8 cellular contexts compared by ENCODE assay signal in genomic region chr5:135386886-135387628, GRCh38. TPM values are rescaled to one million over a fixed set of nuclear protein-coding genes. Genes with fewer than 3 reads are reported as not detected.
A peak's percentile ranks its signal among the peaks of the same experiment; 100 is the strongest.
DNase-seq lines count a peak whose midpoint lies in the region; ATAC-seq and TF ChIP-seq lines count a peak whose summit lies in the region.

No MANE protein-coding gene starts in this region.

- peaks cover 76% of the 10 kb centered on the region for H3K4me1 ChIP-seq in mammary epithelial cell (ENCODE audit: insufficient read depth, low read length)
- H3K4me1 ChIP-seq in lung (ENCODE audit: control insufficient read depth in 2 of 2, insufficient read depth in 2 of 2, low read length in 2 of 2) = peaks cover 37 to 56% of the 10 kb centered on the region in 2 donors

- CTCF ChIA-PET in AG04449 (lab: Yijun Ruan, JAX) (no interaction called here), mammary epithelial cell (lab: Charles Lee; ENCODE audit: low non-redundant PET) (no interaction called here)

- H4K20me1 ChIP-seq in mammary epithelial cell (ENCODE audit: insufficient read depth, low read length) = no peaks in the 10 kb centered on the region

- WGBS in mammary epithelial cell (ENCODE audit: low coverage, missing lambda C conversion rate) = 67% methylated on average over 8 of the region's 8 CpGs
- WGBS in lung, 2 donors = 38 to 54% methylated on average over 8 of the region's 8 CpGs

- no peak for TF ChIP-seq CTCF in AG04449 (IDR thresholded peaks at IDR 0.05; ENCODE audit: insufficient read depth, low read length, missing control alignments)
- no peak for TF ChIP-seq CTCF in mammary epithelial cell (conservative IDR thresholded peaks at IDR 0.05 in 1 of 2, IDR thresholded peaks at IDR 0.05 in 1 of 2; ENCODE audit: extremely low read depth in 1 of 2, insufficient read depth in 1 of 2, low read depth in 1 of 2, low read length in 2 of 2)
- TF ChIP-seq CTCF in lung (IDR thresholded peaks at IDR 0.05; ENCODE audit: control extremely low read depth, extremely low read depth) = no peak
- TF ChIP-seq CTCF in GM13977 (IDR thresholded peaks at IDR 0.05; ENCODE audit: extremely low read depth, insufficient read depth, missing control alignments) = no peak
- no peak for TF ChIP-seq CTCF in nephron progenitor cell (IDR thresholded peaks at IDR 0.05)

- H3K9me3 ChIP-seq in mammary epithelial cell (replicated peaks; ENCODE audit: insufficient read depth, low read length) (no peaks in the 10 kb centered on the region), lung (ENCODE audit: control insufficient read depth in 2 of 2, insufficient read depth in 1 of 2, low read length in 1 of 2) (no peaks in the 10 kb centered on the region)

- in situ Hi-C loops in mammary epithelial cell (cut with MboI; ENCODE audit: low sequenced_read_pairs in 2 of 2) (no loop called here), GM13977 (cut with MboI; ENCODE audit: low pct_unique_long_range_greater_than_20kb, low sequenced_read_pairs, unreplicated experiment) (no loop called here)

- H3K36me3 Mint-ChIP-seq in nephron progenitor cell (ENCODE audit: low read depth) = peaks cover 71% of the 10 kb centered on the region

- dilution Hi-C loops in mammary epithelial cell (cut with HindIII; ENCODE audit: low sequenced_read_pairs) = no loop called here

- peak overlapping the region; percentile 59 for H3K4me2 ChIP-seq in mammary epithelial cell (ENCODE audit: insufficient read depth, low read depth, low read length)

- no peak overlapping the region for H3K4me3 ChIP-seq in AG04449 (ENCODE audit: low read depth, low read length)
- no peak overlapping the region for H3K4me3 ChIP-seq in mammary epithelial cell (replicated peaks in 1 of 3; ENCODE audit: insufficient read depth in 1 of 3, low read depth in 2 of 3, low read length in 3 of 3)
- H3K4me3 ChIP-seq in lung = no peak overlapping the region

- H3K4me1 Mint-ChIP-seq in nephron progenitor cell = peaks cover 10% of the 10 kb centered on the region

- POLR2A ChIA-PET in AG04449 (lab: Yijun Ruan, JAX) = interaction anchor here (1.1 kb wide), 1 partner anchor 354 kb away, joined by 3 read pairs; no protein-coding TSS in a partner anchor

- intact Hi-C loops in mammary epithelial cell (cut with micrococcal nuclease) = no loop called here

- peak overlapping the region; percentile 38 for H3K9ac ChIP-seq in mammary epithelial cell (ENCODE audit: insufficient read depth, low read length)

- H3K27ac ChIP-seq in mammary epithelial cell (ENCODE audit: insufficient read depth, low read depth, low read length) (peak overlapping the region; percentile 92), lung (ENCODE audit: low read depth in 1 of 2, low read length in 1 of 2) (peak overlapping the region; percentile 76 to 92)

- H2AFZ ChIP-seq in mammary epithelial cell (ENCODE audit: low read depth, low read length) = no peak overlapping the region

- H3K27ac Mint-ChIP-seq in nephron progenitor cell = no peak overlapping the region

- DNase-seq in AG04449 (ENCODE audit: low read depth, low spot score) (peak; percentile 73), Kasumi-1 (lab: John Stamatoyannopoulos, UW) (peak; percentile 91), mammary epithelial cell (peak; percentile 91), lung (ENCODE audit: low spot score) (peak; percentile 55), GM13977 (ENCODE audit: low spot score) (no peak), NCI-H345 (lab: John Stamatoyannopoulos, UW) (no peak), NCI-H146 (lab: John Stamatoyannopoulos, UW) (no peak), nephron progenitor cell (no peak)

- H3K36me3 ChIP-seq in mammary epithelial cell (ENCODE audit: insufficient read depth, low read length) (peaks cover 32% of the 10 kb centered on the region), lung (ENCODE audit: control insufficient read depth in 2 of 2, insufficient read depth in 2 of 2, low read length in 2 of 2) (peaks cover 3 to 40% of the 10 kb centered on the region in 2 donors)

- H3K27me3 ChIP-seq in mammary epithelial cell (ENCODE audit: insufficient read depth, low read length) (no peaks in the 10 kb centered on the region), lung (ENCODE audit: control insufficient read depth, insufficient read depth) (no peaks in the 10 kb centered on the region)

- H3K4me3 Mint-ChIP-seq in nephron progenitor cell = no peak overlapping the region

- no peaks in the 10 kb centered on the region for H3K27me3 Mint-ChIP-seq in nephron progenitor cell (ENCODE audit: low read depth, poor library complexity)

- ATAC-seq in lung (ENCODE audit: insufficient read depth, low FRiP score) = peak; percentile 74

- H3K9me3 Mint-ChIP-seq in nephron progenitor cell = no peaks in the 10 kb centered on the region

- peaks cover 91% of the 10 kb centered on the region for H3K79me2 ChIP-seq in mammary epithelial cell (ENCODE audit: insufficient read depth, low read length)

- no TSS peak for BruUV-seq in mammary epithelial cell (replicated peaks; lab: Mats Ljungman, UMichigan)

RNA-seq across cellular contexts. Expression of gene MACROH2A1, which starts 12.0 kb away (rescaled TPM):
- total RNA-seq in mammary epithelial cell (100 to 1,000 TPM; 317 to 416 TPM), lung (100 to 1,000 TPM; 210 to 286 TPM)
- polyA plus RNA-seq in mammary epithelial cell (377 TPM), lung (100 to 1,000 TPM; 149 to 334 TPM)
- polyA minus RNA-seq in mammary epithelial cell = 255 TPM

Comparison
In these comparisons a context has a peak if more than half of its experiments do, and no peak if none do; other contexts are left out.
1. DNase-seq: peak in AG04449 (single experiment), Kasumi-1 (2 of 2), mammary epithelial cell (single experiment) and lung (single experiment); none in GM13977 (single experiment), NCI-H345 (single experiment), NCI-H146 (single experiment) and nephron progenitor cell (single experiment).